Comparison of ENCODE assay signal across 9 cellular contexts in the genomic region with DNA sequence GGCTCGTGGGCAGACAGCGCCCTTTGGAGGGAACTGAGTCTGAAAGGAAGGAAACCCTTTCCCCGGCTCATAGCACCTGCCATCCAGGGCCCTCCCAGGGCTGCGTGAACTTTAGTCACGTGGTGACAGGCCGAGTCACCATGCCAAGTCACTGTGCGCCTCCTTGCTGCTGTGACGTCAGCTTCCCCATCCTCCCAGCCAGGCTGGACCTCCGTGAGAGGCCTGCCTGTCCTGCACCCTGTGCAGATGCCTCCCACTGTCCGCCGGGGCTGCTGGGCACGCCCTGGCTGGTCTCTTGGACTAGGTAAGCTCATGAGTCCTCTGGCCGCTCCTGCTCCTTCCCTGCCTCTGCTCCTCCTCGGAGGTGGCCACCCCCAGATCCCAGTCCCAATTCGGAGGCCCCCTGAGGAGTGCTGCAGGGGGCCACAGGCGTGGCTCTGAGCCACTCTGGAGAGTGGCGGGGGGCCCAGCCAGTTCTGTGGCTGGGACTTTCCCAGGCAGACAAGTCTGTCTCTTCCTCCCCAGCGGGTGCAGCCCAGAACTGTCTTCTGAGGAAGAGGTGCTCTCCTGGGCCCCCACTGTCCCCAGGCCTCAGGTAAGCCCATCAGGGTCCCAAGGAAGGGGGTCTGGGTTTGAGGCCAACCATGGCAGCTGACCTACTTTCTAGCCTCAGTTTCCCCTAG. TPM values are rescaled to one million over a fixed set of nuclear protein-coding genes. Genes with fewer than 3 reads are reported as not detected.
DNase-seq lines count a peak whose midpoint lies in the region; ATAC-seq, FAIRE-seq and TF ChIP-seq lines count a peak whose summit lies in the region.
"Not testable (repeated sequence)": the region's sequence is repeated elsewhere in the genome, so short reads cannot be mapped to it uniquely, and the experiment has no call there.
"Had no signal": no experiment of that assay in that cellular context is flagged by ENCODE, and none has a peak within 500 bp of the region (broad histone marks: within the 10 kb centered on the region; RNA-seq: fewer than 3 reads in every experiment).

No MANE protein-coding gene starts in this region.

- not testable (repeated sequence) for H3K9me3 Mint-ChIP-seq in activated CD4-positive, alpha-beta T cell treated with anti-CD3 and anti-CD28 coated beads, Interleukin-2, amount 10 ng/mL, durations not matched to agents 24 days and 14 days

- H3K36me3 ChIP-seq in Peyer's patch; kidney (ENCODE audit: control insufficient read depth in 1 of 2, insufficient read depth in 2 of 2, low read length in 2 of 2): not testable (repeated sequence)

- H3K27ac Mint-ChIP-seq in activated CD4-positive, alpha-beta T cell treated with anti-CD3 and anti-CD28 coated beads, Interleukin-2, amount 10 ng/mL, durations not matched to agents 24 days and 14 days: peak overlapping the region; percentile 100

- peak; percentile 60 for ATAC-seq in HG03066 (IDR thresholded peaks at IDR 0.05; ENCODE audit: low read depth, unreplicated experiment)

- H3K9me3 ChIP-seq in Peyer's patch; kidney (ENCODE audit: control insufficient read depth in 1 of 2, low read length in 2 of 2): not testable (repeated sequence)

- TF ChIP-seq POLR2A in Peyer's patch (IDR thresholded peaks at IDR 0.05): peak in 1 of 2 donors; percentile 21

- DNase-seq in A172 (ENCODE audit: low spot score) (peak; percentile 62), Peyer's patch (peak; percentile 53 to 87 (median 73)), kidney (peak; percentile 82)
- DNase-seq in GM18507 (ENCODE audit: extremely low spot score, insufficient read length, low read depth): not testable (repeated sequence)
- DNase-seq in activated CD4-positive, alpha-beta T cell treated with anti-CD3 and anti-CD28 coated beads, Interleukin-2, amount 10 ng/mL, durations not matched to agents 24 days and 14 days: peak; percentile 87
- DNase-seq in activated naive CD8-positive, alpha-beta T cell treated with anti-CD3 and anti-CD28 coated beads, Interleukin-2, amount 50 U/mL, for 16 hours (ENCODE audit: low read depth, low spot score): peak; percentile 10
- DNase-seq in stimulated activated CD4-positive, alpha-beta T cell treated with anti-CD3 and anti-CD28 coated beads, Interleukin-1b, Interleukin-23, amount 100 ng/mL, for 1 hour (ENCODE audit: low read depth in 2 of 2): peak; percentile 20 to 38

- peak; percentile 65 for FAIRE-seq in GM18507 (lab: Jason Lieb, UNC)
- FAIRE-seq in kidney (lab: Jason Lieb, UNC): not testable (repeated sequence)

- not testable (repeated sequence) for H3K27me3 Mint-ChIP-seq in activated CD4-positive, alpha-beta T cell treated with anti-CD3 and anti-CD28 coated beads, Interleukin-2, amount 10 ng/mL, durations not matched to agents 24 days and 14 days

- peak overlapping the region; percentile 32 to 80 (median 59) for H3K27ac ChIP-seq in Peyer's patch
- peak overlapping the region in 1 of 2 donors; percentile 17 for H3K27ac ChIP-seq in kidney (ENCODE audit: low read depth in 2 of 2, low read length in 2 of 2)

- H3K4me1 Mint-ChIP-seq in activated CD4-positive, alpha-beta T cell treated with anti-CD3 and anti-CD28 coated beads, Interleukin-2, amount 10 ng/mL, durations not matched to agents 24 days and 14 days: peaks cover 30% of the 10 kb centered on the region

- H3K27me3 ChIP-seq in Peyer's patch: not testable (repeated sequence)

- peak overlapping the region; percentile 22 to 34 (median 30) for H3K4me3 ChIP-seq in Peyer's patch
- peak overlapping the region in 1 of 2 donors; percentile 37 for H3K4me3 ChIP-seq in kidney (ENCODE audit: low read length in 2 of 2)

- H3K36me3 Mint-ChIP-seq in activated CD4-positive, alpha-beta T cell treated with anti-CD3 and anti-CD28 coated beads, Interleukin-2, amount 10 ng/mL, durations not matched to agents 24 days and 14 days (ENCODE audit: low read depth): not testable (repeated sequence)

- H3K9ac ChIP-seq in kidney (ENCODE audit: low read length in 2 of 2): not testable (repeated sequence)

- peak overlapping the region; percentile 96 for H3K4me3 Mint-ChIP-seq in activated CD4-positive, alpha-beta T cell treated with anti-CD3 and anti-CD28 coated beads, Interleukin-2, amount 10 ng/mL, durations not matched to agents 24 days and 14 days

- TF ChIP-seq CTCF in Peyer's patch (IDR thresholded peaks at IDR 0.05): peak in 1 of 6 experiments; percentile 9
- TF ChIP-seq CTCF in kidney (IDR thresholded peaks at IDR 0.05; ENCODE audit: borderline replicate concordance, extremely low read depth, insufficient read depth): not testable (repeated sequence)

- H3K4me1 ChIP-seq in Peyer's patch; kidney (ENCODE audit: control insufficient read depth in 1 of 2, insufficient read depth in 1 of 2, low read depth in 1 of 2, low read length in 2 of 2): not testable (repeated sequence)

- intact Hi-C loops in activated CD4-positive, alpha-beta T cell treated with anti-CD3 and anti-CD28 coated beads, Interleukin-2, amount 10 ng/mL, durations not matched to agents 24 days and 14 days (cut with micrococcal nuclease); kidney (cut with DNase I): not testable (repeated sequence)

RNA-seq across cellular contexts. Expression of a gene that starts 4.6 kb away (rescaled TPM):
- 30.0 and 43.8 TPM in 2 replicates for total RNA-seq in A172 (2014; rRNA removed; shearing (Covaris generic))
- total RNA-seq in Peyer's patch: 100 to 1,000 TPM in 3 of 4 donors, 10 to 100 TPM in 1; 63.5 to 370 (median 238) TPM
- total RNA-seq in activated CD4-positive, alpha-beta T cell treated with anti-CD3 and anti-CD28 coated beads, Interleukin-2, amount 10 ng/mL, durations not matched to agents 24 days and 14 days: 49.0 and 52.9 TPM in 2 replicates
- 169 TPM for total RNA-seq in kidney
- polyA plus RNA-seq in kidney (ENCODE audit: insufficient read depth, low read depth, low replicate concordance): 153 TPM
- total RNA-seq: ascending aorta had no signal

RNA-seq across cellular contexts. Expression of a gene that starts 14.7 kb away (rescaled TPM):
- total RNA-seq in A172 (2014; rRNA removed; shearing (Covaris generic)): 1.4 and 5.0 TPM in 2 replicates
- total RNA-seq in Peyer's patch (100 to 1,000 TPM in 2 of 4 donors, 10 to 100 TPM in 2; 18.2 to 127 (median 88.2) TPM), kidney (47.6 TPM)
- total RNA-seq in activated CD4-positive, alpha-beta T cell treated with anti-CD3 and anti-CD28 coated beads, Interleukin-2, amount 10 ng/mL, durations not matched to agents 24 days and 14 days: 2.6 and 3.2 TPM in 2 replicates
- polyA plus RNA-seq in kidney (ENCODE audit: insufficient read depth, low read depth, low replicate concordance): 23.4 TPM

RNA-seq across cellular contexts. Expression of a gene that starts 51.8 kb away (rescaled TPM):
- total RNA-seq in A172 (2014; rRNA removed; shearing (Covaris generic)): 152 and 187 TPM in 2 replicates
- total RNA-seq in Peyer's patch: 100 to 1,000 TPM in 3 of 4 donors, 10 to 100 TPM in 1; 99.6 to 149 (median 131) TPM
- total RNA-seq in activated CD4-positive, alpha-beta T cell treated with anti-CD3 and anti-CD28 coated beads, Interleukin-2, amount 10 ng/mL, durations not matched to agents 24 days and 14 days: 166 and 175 TPM in 2 replicates
- total RNA-seq in kidney: 73.7 TPM
- polyA plus RNA-seq in kidney (ENCODE audit: insufficient read depth, low read depth, low replicate concordance): 136 TPM

RNA-seq across cellular contexts. Expression of a gene that starts 52.6 kb away (rescaled TPM):
- 58.3 and 73.8 TPM in 2 replicates for total RNA-seq in A172 (2014; rRNA removed; shearing (Covaris generic))
- total RNA-seq in Peyer's patch (100 to 1,000 TPM; 167 to 585 (median 458) TPM), kidney (150 TPM)
- total RNA-seq in activated CD4-positive, alpha-beta T cell treated with anti-CD3 and anti-CD28 coated beads, Interleukin-2, amount 10 ng/mL, durations not matched to agents 24 days and 14 days: 118 and 129 TPM in 2 replicates
- polyA plus RNA-seq in kidney (ENCODE audit: insufficient read depth, low read depth, low replicate concordance): 111 TPM
